In genomic region chr14:68974759-68975347, GRCh38 we compare ENCODE assay signal across 10 cellular contexts. TPM values are rescaled to one million over a fixed set of nuclear protein-coding genes. Genes with fewer than 3 reads are reported as not detected.
DNase-seq lines count a peak whose midpoint lies in the region; ATAC-seq and TF ChIP-seq lines count a peak whose summit lies in the region.
"Had no signal": no experiment of that assay in that cellular context is flagged by ENCODE, and none has a peak within 500 bp of the region (broad histone marks: within the 10 kb centered on the region; RNA-seq: fewer than 3 reads in every experiment).

No MANE protein-coding gene starts in this region.

- peaks cover 61% of the 10 kb centered on the region for H3K4me1 Mint-ChIP-seq in activated CD8-positive, alpha-beta T cell treated with anti-CD3 and anti-CD28 coated beads for 36 hours (ENCODE audit: low read depth)
- H3K4me1 Mint-ChIP-seq in activated CD8-positive, alpha-beta T cell treated with anti-CD3 and anti-CD28 coated beads, Interleukin-2, amount 10 ng/mL, durations not matched to agents 7 days and 5 days (ENCODE audit: low read depth) = peaks cover 57% of the 10 kb centered on the region
- H3K4me1 Mint-ChIP-seq in MCF 10A (ENCODE audit: insufficient read depth, unreplicated experiment) = peaks cover 63% of the 10 kb centered on the region
- peaks cover 43% of the 10 kb centered on the region for H3K4me1 Mint-ChIP-seq in mesothelial cell of epicardium
- peaks cover 58% of the 10 kb centered on the region for H3K4me1 Mint-ChIP-seq in type B pancreatic cell (ENCODE audit: unreplicated experiment)

- intact Hi-C loops in activated CD8-positive, alpha-beta T cell treated with anti-CD3 and anti-CD28 coated beads for 36 hours (cut with micrococcal nuclease) = no loop called here
- intact Hi-C loops in MCF 10A (cut with micrococcal nuclease) = no loop called here
- intact Hi-C loops in left colon (cut with DNase I, micrococcal nuclease) = loop anchor here in 1 of 2 donors (10.0 kb wide), 1 partner anchor 50 kb away; no protein-coding TSS in a partner anchor

- peaks cover 68% of the 10 kb centered on the region for H3K36me3 Mint-ChIP-seq in activated CD8-positive, alpha-beta T cell treated with anti-CD3 and anti-CD28 coated beads for 36 hours (ENCODE audit: low read depth)
- peaks cover 61% of the 10 kb centered on the region for H3K36me3 Mint-ChIP-seq in activated CD8-positive, alpha-beta T cell treated with anti-CD3 and anti-CD28 coated beads, Interleukin-2, amount 10 ng/mL, durations not matched to agents 7 days and 5 days (ENCODE audit: low read depth)
- H3K36me3 Mint-ChIP-seq in MCF 10A (ENCODE audit: insufficient read depth, unreplicated experiment) (peaks cover 25% of the 10 kb centered on the region), mesothelial cell of epicardium (peaks cover 9% of the 10 kb centered on the region), type B pancreatic cell (peaks cover 32% of the 10 kb centered on the region)

- H3K9me3 Mint-ChIP-seq in activated CD8-positive, alpha-beta T cell treated with anti-CD3 and anti-CD28 coated beads for 36 hours = peaks cover 21% of the 10 kb centered on the region
- peaks cover 11% of the 10 kb centered on the region for H3K9me3 Mint-ChIP-seq in activated CD8-positive, alpha-beta T cell treated with anti-CD3 and anti-CD28 coated beads, Interleukin-2, amount 10 ng/mL, durations not matched to agents 7 days and 5 days (ENCODE audit: insufficient read depth)
- H3K9me3 Mint-ChIP-seq in MCF 10A (ENCODE audit: unreplicated experiment) (no peaks in the 10 kb centered on the region), mesothelial cell of epicardium (no peaks in the 10 kb centered on the region), type B pancreatic cell (no peaks in the 10 kb centered on the region)

- ATAC-seq in activated CD8-positive, alpha-beta T cell treated with anti-CD3 and anti-CD28 coated beads for 36 hours = no peak
- no peak for ATAC-seq in activated CD8-positive, alpha-beta T cell treated with anti-CD3 and anti-CD28 coated beads, Interleukin-2, amount 10 ng/mL, durations not matched to agents 7 days and 5 days
- no peak for ATAC-seq in left colon
- no peak for ATAC-seq in HG03025 (IDR thresholded peaks at IDR 0.05; ENCODE audit: low FRiP score, unreplicated experiment)
- ATAC-seq: right cardiac atrium had no signal

- BruUV-seq in MCF 10A (replicated peaks; lab: Mats Ljungman, UMichigan) = no TSS peak

- H3K27ac Mint-ChIP-seq in activated CD8-positive, alpha-beta T cell treated with anti-CD3 and anti-CD28 coated beads for 36 hours = peak overlapping the region; percentile 89
- no peak overlapping the region for H3K27ac Mint-ChIP-seq in activated CD8-positive, alpha-beta T cell treated with anti-CD3 and anti-CD28 coated beads, Interleukin-2, amount 10 ng/mL, durations not matched to agents 7 days and 5 days
- peak overlapping the region; percentile 95 for H3K27ac Mint-ChIP-seq in MCF 10A (ENCODE audit: low read depth, unreplicated experiment)
- H3K27ac Mint-ChIP-seq in mesothelial cell of epicardium = no peak overlapping the region
- peak overlapping the region; percentile 86 for H3K27ac Mint-ChIP-seq in type B pancreatic cell

- CTCF ChIA-PET in activated CD8-positive, alpha-beta T cell treated with anti-CD3 and anti-CD28 coated beads for 36 hours (lab: Charles Lee) = interaction anchor here (0.8 to 2.1 kb wide), 4 partner anchors 10 to 111 kb away, joined by 3 to 7 read pairs (median 3); no protein-coding TSS in a partner anchor
- CTCF ChIA-PET in activated CD8-positive, alpha-beta T cell treated with anti-CD3 and anti-CD28 coated beads, Interleukin-2, amount 10 ng/mL, durations not matched to agents 7 days and 5 days (lab: Charles Lee) = interaction anchor here (1.0 to 1.1 kb wide), 2 partner anchors 27 to 64 kb away, joined by 3 read pairs; no protein-coding TSS in a partner anchor
- CTCF ChIA-PET in MCF 10A (lab: Yijun Ruan, JAX) = interaction anchor here (0.6 to 3.7 kb wide), 6 partner anchors 15 to 599 kb away, joined by 3 to 28 read pairs (median 4); no protein-coding TSS in a partner anchor

- POLR2A ChIA-PET in activated CD8-positive, alpha-beta T cell treated with anti-CD3 and anti-CD28 coated beads for 36 hours (lab: Charles Lee) = interaction anchor here (1.4 to 3.9 kb wide), 2 partner anchors 9 to 19 kb away, joined by 5 to 20 read pairs; no protein-coding TSS in a partner anchor
- POLR2A ChIA-PET in activated CD8-positive, alpha-beta T cell treated with anti-CD3 and anti-CD28 coated beads, Interleukin-2, amount 10 ng/mL, durations not matched to agents 7 days and 5 days (lab: Charles Lee) = no interaction called here
- POLR2A ChIA-PET in MCF 10A (lab: Yijun Ruan, JAX) = interaction anchor here (0.5 to 5.3 kb wide), 6 partner anchors 9 to 268 kb away, joined by 3 to 108 read pairs (median 32); no protein-coding TSS in a partner anchor

- no peak for TF ChIP-seq CTCF in activated CD8-positive, alpha-beta T cell treated with anti-CD3 and anti-CD28 coated beads for 36 hours (IDR thresholded peaks at IDR 0.05)
- TF ChIP-seq CTCF in MCF 10A (IDR thresholded peaks at IDR 0.05; ENCODE audit: unreplicated experiment) = no peak
- no peak for TF ChIP-seq CTCF in mesothelial cell of epicardium (IDR thresholded peaks at IDR 0.05; ENCODE audit: unreplicated experiment)
- no peak for TF ChIP-seq CTCF in type B pancreatic cell (conservative IDR thresholded peaks at IDR 0.05)

- H3K4me3 Mint-ChIP-seq in activated CD8-positive, alpha-beta T cell treated with anti-CD3 and anti-CD28 coated beads for 36 hours = peak overlapping the region; percentile 83
- H3K4me3 Mint-ChIP-seq in activated CD8-positive, alpha-beta T cell treated with anti-CD3 and anti-CD28 coated beads, Interleukin-2, amount 10 ng/mL, durations not matched to agents 7 days and 5 days = no peak overlapping the region
- peak overlapping the region; percentile 78 for H3K4me3 Mint-ChIP-seq in MCF 10A (ENCODE audit: unreplicated experiment)
- H3K4me3 Mint-ChIP-seq in mesothelial cell of epicardium = peak overlapping the region; percentile 84
- H3K4me3 Mint-ChIP-seq in type B pancreatic cell = peak overlapping the region; percentile 89

- DNase-seq in activated CD8-positive, alpha-beta T cell treated with anti-CD3 and anti-CD28 coated beads for 36 hours = no peak
- DNase-seq in activated CD8-positive, alpha-beta T cell treated with anti-CD3 and anti-CD28 coated beads, Interleukin-2, amount 10 ng/mL, durations not matched to agents 7 days and 5 days = no peak
- DNase-seq in MCF 10A (ENCODE audit: unreplicated experiment) (no peak), mesothelial cell of epicardium (ENCODE audit: low spot score in 2 of 2, unreplicated experiment in 2 of 2) (no peak), type B pancreatic cell (ENCODE audit: extremely low spot score, unreplicated experiment) (no peak), left colon (no peak), NCI-H1694 (lab: John Stamatoyannopoulos, UW) (no peak)
- DNase-seq: mesendoderm had no signal

- H3K27me3 Mint-ChIP-seq in activated CD8-positive, alpha-beta T cell treated with anti-CD3 and anti-CD28 coated beads for 36 hours = no peaks in the 10 kb centered on the region
- peaks cover 1% of the 10 kb centered on the region for H3K27me3 Mint-ChIP-seq in activated CD8-positive, alpha-beta T cell treated with anti-CD3 and anti-CD28 coated beads, Interleukin-2, amount 10 ng/mL, durations not matched to agents 7 days and 5 days (ENCODE audit: low read depth)
- H3K27me3 Mint-ChIP-seq in MCF 10A (ENCODE audit: insufficient read depth, unreplicated experiment) = no peaks in the 10 kb centered on the region
- H3K27me3 Mint-ChIP-seq in mesothelial cell of epicardium (ENCODE audit: low read depth) = no peaks in the 10 kb centered on the region
- no peaks in the 10 kb centered on the region for H3K27me3 Mint-ChIP-seq in type B pancreatic cell

RNA-seq across cellular contexts. Expression of gene ACTN1, which starts 4.2 kb away (rescaled TPM):
- 100 to 1,000 TPM; 214 TPM for total RNA-seq in activated CD8-positive, alpha-beta T cell treated with anti-CD3 and anti-CD28 coated beads for 36 hours
- 10 to 100 TPM; 51.4 to 56.1 TPM for total RNA-seq in activated CD8-positive, alpha-beta T cell treated with anti-CD3 and anti-CD28 coated beads, Interleukin-2, amount 10 ng/mL, durations not matched to agents 7 days and 5 days
- total RNA-seq in MCF 10A (2022) (239 and 312 TPM in 2 replicates), mesothelial cell of epicardium (155 to 166 TPM (median 163 TPM) in 3 replicates), type B pancreatic cell (ENCODE audit: low replicate concordance) (128 and 176 TPM in 2 replicates), left colon (100 to 1,000 TPM in 1 of 2 donors, 10 to 100 TPM in 1; 89.9 to 132 TPM)

Comparison
In these comparisons a context has a peak if more than half of its experiments do, and no peak if none do; other contexts are left out.
1. H3K27ac Mint-ChIP-seq: peak in activated CD8-positive, alpha-beta T cell treated with anti-CD3 and anti-CD28 coated beads for 36 hours (single experiment), MCF 10A (single experiment) and type B pancreatic cell (single experiment); none in activated CD8-positive, alpha-beta T cell treated with anti-CD3 and anti-CD28 coated beads, Interleukin-2, amount 10 ng/mL, durations not matched to agents 7 days and 5 days (single experiment) and mesothelial cell of epicardium (single experiment).